In the genomic region with DNA sequence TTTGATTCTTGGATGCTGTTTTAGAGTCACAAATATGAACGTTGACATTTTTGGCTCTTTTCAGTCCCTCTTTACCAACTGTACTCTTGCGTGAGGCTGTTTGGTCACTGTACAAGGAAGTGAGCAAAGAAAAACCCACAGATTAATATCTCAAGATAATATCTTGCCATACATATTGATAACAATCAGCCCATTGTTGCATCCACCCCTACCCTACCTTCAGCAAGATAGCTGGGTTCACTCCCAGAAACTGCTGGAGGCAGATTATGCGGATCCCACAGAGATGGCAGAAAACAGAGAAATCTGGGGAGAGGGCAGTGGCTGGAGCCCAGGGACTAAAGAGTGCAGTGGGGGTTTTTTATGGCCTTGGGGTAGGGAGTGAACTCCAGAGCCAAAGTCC, we compare ENCODE assay signal across 15 cellular contexts. TPM values are rescaled to one million over a fixed set of nuclear protein-coding genes. Genes with fewer than 3 reads are reported as not detected.
"Had no signal": no experiment of that assay in that cellular context is flagged by ENCODE, and none has a peak within 500 bp of the region (broad histone marks: within the 10 kb centered on the region; RNA-seq: fewer than 3 reads in every experiment).

No MANE protein-coding gene starts in this region.

- H3K27me3 Mint-ChIP-seq: activated CD4-positive, alpha-beta memory T cell treated with anti-CD3 and anti-CD28 coated beads for 36 hours had no signal

- H3K9me3 Mint-ChIP-seq: activated CD4-positive, alpha-beta memory T cell treated with anti-CD3 and anti-CD28 coated beads for 36 hours; activated T-cell treated with anti-CD3 and anti-CD28 coated beads, Interleukin-2, amount 50 U/mL, for 72 hours; T-helper 2 cell treated with Interferon-gamma antibody and Interleukin-4, amounts not matched to agents 5 μg/mL and 100 μg/mL, for 36 hours had no signal

- H3K36me3 Mint-ChIP-seq: activated CD4-positive, alpha-beta memory T cell treated with anti-CD3 and anti-CD28 coated beads for 36 hours had no signal

- ATAC-seq: activated T-cell treated with anti-CD3 and anti-CD28 coated beads, Interleukin-2, amount 50 U/mL, for 72 hours; foreskin keratinocyte had no signal

- H3K4me3 Mint-ChIP-seq: activated CD4-positive, alpha-beta memory T cell treated with anti-CD3 and anti-CD28 coated beads for 36 hours; activated T-cell treated with anti-CD3 and anti-CD28 coated beads, Interleukin-2, amount 50 U/mL, for 72 hours; T-helper 2 cell treated with Interferon-gamma antibody and Interleukin-4, amounts not matched to agents 5 μg/mL and 100 μg/mL, for 36 hours had no signal

- FAIRE-seq: endometrium, islet of Langerhans had no signal

- H3K4me2 ChIP-seq: smooth muscle cell had no signal

- H3K36me3 ChIP-seq: left lung, right atrium auricular region, thyroid gland had no signal

- H3K4me1 ChIP-seq: foreskin keratinocyte had no signal

- H3K27ac Mint-ChIP-seq: activated CD4-positive, alpha-beta memory T cell treated with anti-CD3 and anti-CD28 coated beads for 36 hours; activated T-cell treated with anti-CD3 and anti-CD28 coated beads, Interleukin-2, amount 50 U/mL, for 72 hours; T-helper 2 cell treated with Interferon-gamma antibody and Interleukin-4, amounts not matched to agents 5 μg/mL and 100 μg/mL, for 36 hours had no signal

- DNase-seq: activated CD4-positive, alpha-beta memory T cell treated with anti-CD3 and anti-CD28 coated beads for 36 hours; activated CD4-positive, alpha-beta T cell treated with anti-CD3 and anti-CD28 coated beads for 1 hour; activated T-cell treated with anti-CD3 and anti-CD28 coated beads, Interleukin-2, amount 50 U/mL, for 72 hours; aorta; dorsolateral prefrontal cortex; foreskin keratinocyte; head of caudate nucleus; left lung; mesenchymal stem cell; thyroid gland had no signal

- H3K4me3 ChIP-seq: dorsolateral prefrontal cortex, left lung, right atrium auricular region, smooth muscle cell, thyroid gland had no signal

- H3K27ac ChIP-seq: dorsolateral prefrontal cortex, foreskin keratinocyte, right atrium auricular region, thyroid gland had no signal

- H3K27me3 ChIP-seq: dorsolateral prefrontal cortex, foreskin keratinocyte, left lung, right atrium auricular region, thyroid gland had no signal

- H3K9me3 ChIP-seq: left lung, right atrium auricular region, thyroid gland had no signal

RNA-seq across cellular contexts. Expression of gene RARRES1, which starts 39.7 kb away (rescaled TPM):
- total RNA-seq: activated CD4-positive, alpha-beta memory T cell treated with anti-CD3 and anti-CD28 coated beads for 36 hours; foreskin keratinocyte had no signal
